ENCODE assay signal across 31 cellular contexts in genomic region chr15:72760590-72761260, GRCh38.
"Had no signal": no experiment of that assay in that cellular context is flagged by ENCODE, and none has a peak within 500 bp of the region (broad histone marks: within the 10 kb centered on the region; RNA-seq: fewer than 3 reads in every experiment).

No MANE protein-coding gene starts in this region.

- H3K9me3 ChIP-seq: ascending aorta, breast epithelium had no signal

- H3K27ac ChIP-seq: ascending aorta, breast epithelium, KMS-11, PC-9, RWPE1 had no signal

- H3K4me1 ChIP-seq: ascending aorta, breast epithelium had no signal

- DNase-seq: activated CD4-positive, alpha-beta T cell treated with anti-CD3 and anti-CD28 coated beads, Interleukin-2, amount 10 ng/mL, durations not matched to agents 24 days and 14 days; activated CD4-positive, alpha-beta T cell treated with anti-CD3 and anti-CD28 coated beads, Interleukin-2, amount 50 U/mL, for 4 hours; activated effector memory CD4-positive, alpha-beta T cell treated with Interleukin-2 at 50 U/mL for 16 hours; activated naive CD8-positive, alpha-beta T cell treated with anti-CD3 and anti-CD28 coated beads, Interleukin-2, amount 10 ng/mL, durations not matched to agents 7 days and 5 days; activated T-cell treated with anti-CD3 and anti-CD28 coated beads, Interleukin-2, amount 50 U/mL, for 1 hour; amygdala; MM.1S; MV-4-11; NCI-H1092; NCI-H1436 treated with DMSO at 0.1 percent for 48 hours; NCI-H1694 treated with DMSO at 0.1 percent for 48 hours; NCI-H2029; NCI-H345; NCI-H510A; NCI-H526; NCI-H748 treated with DMSO at 0.1 percent for 48 hours; NK-92 treated with Interleukin-12 subunit alpha and Interleukin-12 subunit beta, amount 100 ng/mL, for 24 hours; PC-9; SIG-M5; T-cell had no signal

- FAIRE-seq: RCC 7860, TTC549 had no signal

- H3K9me3 Mint-ChIP-seq: activated CD4-positive, alpha-beta T cell treated with anti-CD3 and anti-CD28 coated beads, Interleukin-2, amount 10 ng/mL, durations not matched to agents 24 days and 14 days; activated naive CD4-positive, alpha-beta T cell treated with anti-CD3 and anti-CD28 coated beads, Interleukin-2, amount 50 U/mL, for 24 hours; activated naive CD8-positive, alpha-beta T cell treated with anti-CD3 and anti-CD28 coated beads, Interleukin-2, amount 10 ng/mL, durations not matched to agents 7 days and 5 days; activated T-helper 1 cell treated with anti-CD3 and anti-CD28 coated beads, Interleukin-12 subunit alpha, Interleukin-12 subunit beta, Interleukin-2, Interleukin-4 antibody, amounts not matched to agents 30 ng/mL and 10 ng/mL and 1 ng/mL, durations not matched to agents 14 hours and 24 hours and 36 hours; T-cell; T-helper 2 cell treated with Interferon-gamma antibody and Interleukin-4, amounts not matched to agents 5 μg/mL and 100 μg/mL, for 36 hours had no signal

- H3K27ac Mint-ChIP-seq: activated naive CD4-positive, alpha-beta T cell treated with anti-CD3 and anti-CD28 coated beads, Interleukin-2, amount 50 U/mL, for 24 hours; activated naive CD8-positive, alpha-beta T cell treated with anti-CD3 and anti-CD28 coated beads, Interleukin-2, amount 10 ng/mL, durations not matched to agents 7 days and 5 days; activated T-helper 1 cell treated with anti-CD3 and anti-CD28 coated beads, Interleukin-12 subunit alpha, Interleukin-12 subunit beta, Interleukin-2, Interleukin-4 antibody, amounts not matched to agents 30 ng/mL and 10 ng/mL and 1 ng/mL, durations not matched to agents 14 hours and 24 hours and 36 hours; T-cell; T-helper 2 cell treated with Interferon-gamma antibody and Interleukin-4, amounts not matched to agents 5 μg/mL and 100 μg/mL, for 36 hours had no signal

- H3K27me3 Mint-ChIP-seq: activated CD4-positive, alpha-beta T cell treated with anti-CD3 and anti-CD28 coated beads, Interleukin-2, amount 10 ng/mL, durations not matched to agents 24 days and 14 days; activated naive CD4-positive, alpha-beta T cell treated with anti-CD3 and anti-CD28 coated beads, Interleukin-2, amount 50 U/mL, for 24 hours; activated naive CD8-positive, alpha-beta T cell treated with anti-CD3 and anti-CD28 coated beads, Interleukin-2, amount 10 ng/mL, durations not matched to agents 7 days and 5 days; T-cell had no signal

- H3K27me3 ChIP-seq: ascending aorta, breast epithelium had no signal

- H3K4me3 ChIP-seq: ascending aorta, breast epithelium, PC-9 had no signal

- ATAC-seq: Right ventricle myocardium inferior, SK-N-SH treated with all-trans-retinoic acid at 6 μM for 48 hours, T-cell had no signal

- H3K4me3 Mint-ChIP-seq: activated CD4-positive, alpha-beta T cell treated with anti-CD3 and anti-CD28 coated beads, Interleukin-2, amount 10 ng/mL, durations not matched to agents 24 days and 14 days; activated naive CD4-positive, alpha-beta T cell treated with anti-CD3 and anti-CD28 coated beads, Interleukin-2, amount 50 U/mL, for 24 hours; activated naive CD8-positive, alpha-beta T cell treated with anti-CD3 and anti-CD28 coated beads, Interleukin-2, amount 10 ng/mL, durations not matched to agents 7 days and 5 days; activated T-helper 1 cell treated with anti-CD3 and anti-CD28 coated beads, Interleukin-12 subunit alpha, Interleukin-12 subunit beta, Interleukin-2, Interleukin-4 antibody, amounts not matched to agents 30 ng/mL and 10 ng/mL and 1 ng/mL, durations not matched to agents 14 hours and 24 hours and 36 hours; T-cell; T-helper 2 cell treated with Interferon-gamma antibody and Interleukin-4, amounts not matched to agents 5 μg/mL and 100 μg/mL, for 36 hours had no signal
